ENCODE assay signal across 1 cellular context in genomic region chr4:80454040-80454439, GRCh38.
TF ChIP-seq lines count a peak whose summit lies in the region.

No MANE protein-coding gene starts in this region.

TF ChIP-seq in HCT116, 20 proteins besides CTCF, POLR2A, EP300 and RAD21:
- TF ChIP-seq ELF1 (IDR thresholded peaks at IDR 0.05; ENCODE audit: borderline replicate concordance, low read depth): no peak
- 0 out of 2 replicates have a peak, but pooled peaks have one; percentile 17 for TF ChIP-seq CEBPB (IDR thresholded peaks at IDR 0.05; ENCODE audit: low read depth)
- TF ChIP-seq FOSL1 (IDR thresholded peaks at IDR 0.05; ENCODE audit: low read depth): peak; percentile 28; the same call in 1 of the 2 replicates
- TF ChIP-seq ATF3 (IDR thresholded peaks at IDR 0.05): no peak
- TF ChIP-seq JUND (IDR thresholded peaks at IDR 0.05): peak; percentile 28; the same call in 1 of the 2 replicates
TF ChIP-seq in HCT116: peak in this region for 3.
